ENCODE assay signal across 11 cellular contexts in the genomic region with DNA sequence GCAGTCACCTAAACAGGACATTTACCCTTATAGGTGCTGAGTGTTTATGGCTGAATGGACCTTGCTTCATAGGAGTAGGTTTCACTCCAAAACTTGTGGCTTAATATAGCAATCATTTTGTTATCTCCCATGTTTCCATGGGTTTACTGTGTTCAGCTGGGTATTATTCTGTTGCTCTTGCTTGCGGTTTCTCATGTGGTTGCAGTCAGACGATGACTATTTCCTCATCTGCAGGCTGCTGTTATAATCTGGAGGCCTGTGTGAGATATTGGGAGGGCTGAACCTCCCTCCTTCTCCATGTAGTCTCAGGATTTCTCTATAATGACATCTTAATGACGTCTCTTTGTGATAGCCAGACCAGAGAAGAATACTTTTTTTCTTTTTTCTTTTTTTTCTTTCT.
DNase-seq lines count a peak whose midpoint lies in the region; ATAC-seq and TF ChIP-seq lines count a peak whose summit lies in the region.
"Had no signal": no experiment of that assay in that cellular context is flagged by ENCODE, and none has a peak within 500 bp of the region (broad histone marks: within the 10 kb centered on the region; RNA-seq: fewer than 3 reads in every experiment).

No MANE protein-coding gene starts in this region.

- TF ChIP-seq POLR2A in NB4 (IDR thresholded peaks at IDR 0.05; ENCODE audit: extremely low read depth, insufficient read length) = no peak

- ATAC-seq in GM18868 (IDR thresholded peaks at IDR 0.05; ENCODE audit: unreplicated experiment) = peak; percentile 39
- no peak for ATAC-seq in HG02840 (IDR thresholded peaks at IDR 0.05; ENCODE audit: low FRiP score, unreplicated experiment)

- TF ChIP-seq CTCF in NB4 (IDR thresholded peaks at IDR 0.05; ENCODE audit: low read depth, low read length) = no peak
- TF ChIP-seq CTCF in brain microvascular endothelial cell (IDR thresholded peaks at IDR 0.05; ENCODE audit: low read depth, low read length, missing control alignments) = no peak

- no peaks in the 10 kb centered on the region for H3K27me3 ChIP-seq in brain microvascular endothelial cell (replicated peaks)
- H3K27me3 ChIP-seq: dorsolateral prefrontal cortex, hepatocyte had no signal

- no peak overlapping the region for H3K27ac ChIP-seq in brain microvascular endothelial cell
- H3K27ac ChIP-seq: dorsolateral prefrontal cortex, hepatocyte had no signal

- no peaks in the 10 kb centered on the region for H3K36me3 ChIP-seq in brain microvascular endothelial cell (replicated peaks)

- H3K4me3 ChIP-seq in NB4 (ENCODE audit: low read depth, low read length) = no peak overlapping the region
- H3K4me3 ChIP-seq in brain microvascular endothelial cell (ENCODE audit: low read depth, low read length) = no peak overlapping the region
- H3K4me3 ChIP-seq: dorsolateral prefrontal cortex, hepatocyte had no signal

- peak; percentile 5 for DNase-seq in AG08396 (ENCODE audit: low spot score)
- peak; percentile 65 for DNase-seq in NB4 (ENCODE audit: low read depth)
- DNase-seq in brain microvascular endothelial cell = peak; percentile 24
- no peak for DNase-seq in NCI-H1048 (lab: John Stamatoyannopoulos, UW)
- no peak for DNase-seq in dedifferentiated amniotic fluid mesenchymal stem cell (ENCODE audit: extremely low spot score)
- DNase-seq in DMS114 treated with DMSO at 0.1 percent for 48 hours (lab: John Stamatoyannopoulos, UW; ENCODE audit: unreplicated experiment) = no peak
- DNase-seq: activated naive CD4-positive, alpha-beta T cell treated with anti-CD3 and anti-CD28 coated beads, Interleukin-2, amount 50 U/mL, for 16 hours; dorsolateral prefrontal cortex had no signal

- in situ Hi-C loops in brain microvascular endothelial cell (cut with HindIII; ENCODE audit: low pct_ligation_motif_present, low sequenced_read_pairs) = loop anchor here (25.0 kb wide), 2 partner anchors 296 to 721 kb away; no protein-coding TSS in a partner anchor

Comparison
In these comparisons a context has a peak if more than half of its experiments do, and no peak if none do; other contexts are left out.
1. DNase-seq: peak in AG08396 (single experiment), NB4 (single experiment) and brain microvascular endothelial cell (single experiment); none in NCI-H1048 (single experiment), dedifferentiated amniotic fluid mesenchymal stem cell (single experiment) and DMS114 treated with DMSO at 0.1 percent for 48 hours (single experiment).